ENCODE assay signal across 8 cellular contexts in the genomic region with DNA sequence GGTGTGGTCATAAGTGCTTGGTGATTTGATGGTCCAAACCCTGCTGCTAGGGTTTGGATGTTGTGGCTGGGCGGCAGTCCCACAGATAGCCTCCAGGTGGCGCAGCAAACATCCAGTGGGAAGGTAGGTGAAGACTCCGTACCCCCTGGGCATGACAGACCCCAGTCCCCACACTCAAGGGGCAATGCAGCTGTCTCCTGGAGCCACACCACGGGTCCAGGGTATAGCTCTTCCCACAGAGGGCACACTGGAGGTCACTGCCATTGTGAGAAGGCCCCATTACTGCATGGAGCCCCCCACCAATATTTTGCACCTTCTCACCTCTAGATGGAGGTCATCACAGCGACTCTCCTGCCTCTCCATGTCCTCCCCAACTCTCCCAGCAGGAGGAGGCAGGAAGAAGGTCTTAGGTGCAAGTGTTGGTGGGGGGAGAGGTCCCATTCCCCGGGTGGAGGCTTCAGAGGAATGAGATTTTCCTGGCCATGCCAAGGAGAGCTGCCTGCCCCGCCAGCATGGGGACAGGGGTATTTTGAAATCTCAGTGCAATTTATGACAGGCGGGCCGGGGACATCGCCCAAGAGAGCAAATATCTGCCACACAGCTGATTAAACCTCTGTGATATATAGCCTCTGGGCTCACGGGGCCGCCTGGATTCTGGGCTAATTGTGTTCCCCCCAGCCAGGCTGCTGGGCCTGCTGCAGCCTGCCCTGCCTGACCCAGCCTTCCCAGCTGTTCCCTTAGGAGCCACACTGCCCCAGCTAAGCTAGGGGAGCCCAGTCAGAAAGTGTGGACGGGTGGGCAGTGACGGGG. TPM values are rescaled to one million over a fixed set of nuclear protein-coding genes. Genes with fewer than 3 reads are reported as not detected.
DNase-seq lines count a peak whose midpoint lies in the region; ATAC-seq and TF ChIP-seq lines count a peak whose summit lies in the region.

No MANE protein-coding gene starts in this region.

- intact Hi-C loops in activated naive CD4-positive, alpha-beta T cell treated with anti-CD3 and anti-CD28 coated beads for 36 hours (cut with micrococcal nuclease): loop anchor here (1.0 to 2.0 kb wide), 4 partner anchors 34 to 339 kb away; partner anchors contain the start of gene KCNH4
- intact Hi-C loops in heart left ventricle (cut with DNase I): loop anchor here (2.0 to 10.0 kb wide), 9 partner anchors 35 to 117 kb away; partner anchors contain the start of genes DHX58 (in 2 of the 10), CNP (in 1 of the 10), HCRT (in 1 of the 10) and KCNH4 (in 1 of the 10)

- peaks cover 15% of the 10 kb centered on the region for H3K27me3 Mint-ChIP-seq in activated naive CD4-positive, alpha-beta T cell treated with anti-CD3 and anti-CD28 coated beads for 36 hours (ENCODE audit: low read depth)

- H3K4me3 Mint-ChIP-seq in activated naive CD4-positive, alpha-beta T cell treated with anti-CD3 and anti-CD28 coated beads for 36 hours: no peak overlapping the region

- peaks cover 9% of the 10 kb centered on the region for H3K4me1 ChIP-seq in BE2C
- peaks cover 4% of the 10 kb centered on the region; the same call in 1 of the 2 replicates for H3K4me1 ChIP-seq in HAP-1
- H3K4me1 ChIP-seq in heart left ventricle: peaks cover 0 to 19% (median 8%) of the 10 kb centered on the region in 12 donors

- in situ Hi-C loops in HAP-1 (cut with MboI; ENCODE audit: low sequenced_read_pairs): no loop called here

- H3K36me3 Mint-ChIP-seq in activated naive CD4-positive, alpha-beta T cell treated with anti-CD3 and anti-CD28 coated beads for 36 hours (ENCODE audit: low read depth): no peaks in the 10 kb centered on the region

- H3K27me3 ChIP-seq in BE2C: peaks cover 7% of the 10 kb centered on the region; the same call in 1 of the 2 replicates
- no peaks in the 10 kb centered on the region for H3K27me3 ChIP-seq in HAP-1 (ENCODE audit: low read depth)
- peaks cover 0 to 22% (median 14%) of the 10 kb centered on the region in 9 donors for H3K27me3 ChIP-seq in heart left ventricle

- H3K9me3 ChIP-seq in BE2C (no peaks in the 10 kb centered on the region), HAP-1 (no peaks in the 10 kb centered on the region), heart left ventricle (no peaks in the 10 kb centered on the region)

- H3K4me3 ChIP-seq in BE2C (ENCODE audit: low read depth, low read length) (no peak overlapping the region), HAP-1 (no peak overlapping the region), heart left ventricle (no peak overlapping the region), retinal pigment epithelial cell (ENCODE audit: low read length) (no peak overlapping the region)

- H3K4me1 Mint-ChIP-seq in activated naive CD4-positive, alpha-beta T cell treated with anti-CD3 and anti-CD28 coated beads for 36 hours (ENCODE audit: low read depth): peaks cover 22% of the 10 kb centered on the region

- TF ChIP-seq CTCF in BE2C (IDR thresholded peaks at IDR 0.05; ENCODE audit: low read depth, low read length) (peak; percentile 94), heart left ventricle (IDR thresholded peaks at IDR 0.05) (peak; percentile 75 to 94 (median 87)), retinal pigment epithelial cell (conservative IDR thresholded peaks at IDR 0.05; ENCODE audit: low read depth, low read length) (peak; percentile 97)

- WGBS in heart left ventricle, 4 donors: 55 to 73% (median 58%) methylated on average over 10 to 14 of the region's 14 CpGs

- no peak for TF ChIP-seq POLR2A in heart left ventricle (IDR thresholded peaks at IDR 0.05)

- peak in 2 of 4 donors; percentile 40 to 46 for ATAC-seq in heart left ventricle
- ATAC-seq in GM19023 (IDR thresholded peaks at IDR 0.05; ENCODE audit: unreplicated experiment): no peak

- H3K27ac ChIP-seq in heart left ventricle: no peak overlapping the region

- peak; percentile 82 for DNase-seq in BE2C
- peak; percentile 42 to 89 for DNase-seq in HAP-1 (ENCODE audit: low spot score in 2 of 2)
- peak; percentile 47 for DNase-seq in SHP77 treated with DMSO at 0.1 percent for 48 hours (lab: John Stamatoyannopoulos, UW)
- peak; percentile 83 for DNase-seq in activated naive CD4-positive, alpha-beta T cell treated with anti-CD3 and anti-CD28 coated beads for 36 hours
- DNase-seq in heart left ventricle: peak; percentile 28 to 73 (median 51)
- DNase-seq in retinal pigment epithelial cell (ENCODE audit: low read depth): no peak
- DNase-seq in NCI-H226: no peak

- no peak overlapping the region for H3K27ac Mint-ChIP-seq in activated naive CD4-positive, alpha-beta T cell treated with anti-CD3 and anti-CD28 coated beads for 36 hours

- H3K36me3 ChIP-seq in BE2C: no peaks in the 10 kb centered on the region
- H3K36me3 ChIP-seq in HAP-1 (replicated peaks): no peaks in the 10 kb centered on the region
- no peaks in the 10 kb centered on the region for H3K36me3 ChIP-seq in heart left ventricle

- CTCF ChIA-PET in activated naive CD4-positive, alpha-beta T cell treated with anti-CD3 and anti-CD28 coated beads for 36 hours (lab: Charles Lee): interaction anchor here (0.7 to 4.5 kb wide), 20 partner anchors 9 to 114 kb away, joined by 3 to 38 read pairs (median 5); no protein-coding TSS in a partner anchor

- no peaks in the 10 kb centered on the region for H3K9me3 Mint-ChIP-seq in activated naive CD4-positive, alpha-beta T cell treated with anti-CD3 and anti-CD28 coated beads for 36 hours

RNA-seq across cellular contexts. Expression of gene C17orf113, which starts 17.2 kb away (rescaled TPM):
- 5.3 TPM for polyA plus RNA-seq in BE2C (2012; ENCODE audit: insufficient read depth, insufficient read length, low read depth)
- total RNA-seq in activated naive CD4-positive, alpha-beta T cell treated with anti-CD3 and anti-CD28 coated beads for 36 hours: under 1 TPM; 0.20 to 0.31 TPM
- 1 to 10 TPM in 2 of 9 donors, under 1 TPM in 7; 0.28 to 1.2 (median 0.72) TPM for total RNA-seq in heart left ventricle
- under 1 TPM; 0.24 to 0.72 TPM for polyA plus RNA-seq in heart left ventricle

RNA-seq across cellular contexts. Expression of gene ZNF385C, which starts 30.7 kb away (rescaled TPM):
- polyA plus RNA-seq in BE2C (2012; ENCODE audit: insufficient read depth, insufficient read length, low read depth): 2.4 TPM
- total RNA-seq in activated naive CD4-positive, alpha-beta T cell treated with anti-CD3 and anti-CD28 coated beads for 36 hours: under 1 TPM; 0.36 to 0.77 TPM
- total RNA-seq in heart left ventricle: under 1 TPM in 6 of 9 donors, not detected in 3; 0.14 to 0.38 (median 0.22) TPM
- under 1 TPM; 0.06 to 0.11 TPM for polyA plus RNA-seq in heart left ventricle

RNA-seq across cellular contexts. Expression of gene DHX58, which starts 44.9 kb away (rescaled TPM):
- not detected for polyA plus RNA-seq in BE2C (2012; ENCODE audit: insufficient read depth, insufficient read length, low read depth)
- 10 to 100 TPM; 44.4 to 46.3 TPM for total RNA-seq in activated naive CD4-positive, alpha-beta T cell treated with anti-CD3 and anti-CD28 coated beads for 36 hours
- total RNA-seq in heart left ventricle: 10 to 100 TPM in 1 of 9 donors, 1 to 10 TPM in 8; 1.9 to 17.3 (median 3.7) TPM
- polyA plus RNA-seq in heart left ventricle: 1 to 10 TPM; 1.8 to 4.9 TPM

RNA-seq across cellular contexts. Expression of gene NKIRAS2, which starts 47.7 kb away (rescaled TPM):
- polyA plus RNA-seq in BE2C (2012; ENCODE audit: insufficient read depth, insufficient read length, low read depth): 301 TPM
- total RNA-seq in activated naive CD4-positive, alpha-beta T cell treated with anti-CD3 and anti-CD28 coated beads for 36 hours: 10 to 100 TPM; 12.4 to 13.2 TPM
- total RNA-seq in heart left ventricle: 10 to 100 TPM; 50.6 to 78.9 (median 52.8) TPM
- 10 to 100 TPM; 66.7 to 73.0 TPM for polyA plus RNA-seq in heart left ventricle

RNA-seq across cellular contexts. Expression of gene DNAJC7, which starts 50.3 kb away (rescaled TPM):
- 202 TPM for polyA plus RNA-seq in BE2C (2012; ENCODE audit: insufficient read depth, insufficient read length, low read depth)
- total RNA-seq in activated naive CD4-positive, alpha-beta T cell treated with anti-CD3 and anti-CD28 coated beads for 36 hours: 10 to 100 TPM; 74.5 to 76.3 TPM
- 10 to 100 TPM; 42.5 to 96.5 (median 70.5) TPM for total RNA-seq in heart left ventricle
- 100 to 1,000 TPM in 1 of 2 donors, 10 to 100 TPM in 1; 83.5 to 103 TPM for polyA plus RNA-seq in heart left ventricle

Comparison
In these comparisons a context has a peak if more than half of its experiments do, and no peak if none do; other contexts are left out.
1. DNase-seq: peak in BE2C (single experiment), HAP-1 (2 of 2), SHP77 treated with DMSO at 0.1 percent for 48 hours (single experiment), activated naive CD4-positive, alpha-beta T cell treated with anti-CD3 and anti-CD28 coated beads for 36 hours (single experiment) and heart left ventricle (5 of 5); none in retinal pigment epithelial cell (single experiment) and NCI-H226 (single experiment).
2. Peak in every context shown above with its lines, with median percentiles within 50 percentile points of each other: CTCF ChIP-seq.